Comparison of ENCODE assay signal across 11 cellular contexts in the genomic region with DNA sequence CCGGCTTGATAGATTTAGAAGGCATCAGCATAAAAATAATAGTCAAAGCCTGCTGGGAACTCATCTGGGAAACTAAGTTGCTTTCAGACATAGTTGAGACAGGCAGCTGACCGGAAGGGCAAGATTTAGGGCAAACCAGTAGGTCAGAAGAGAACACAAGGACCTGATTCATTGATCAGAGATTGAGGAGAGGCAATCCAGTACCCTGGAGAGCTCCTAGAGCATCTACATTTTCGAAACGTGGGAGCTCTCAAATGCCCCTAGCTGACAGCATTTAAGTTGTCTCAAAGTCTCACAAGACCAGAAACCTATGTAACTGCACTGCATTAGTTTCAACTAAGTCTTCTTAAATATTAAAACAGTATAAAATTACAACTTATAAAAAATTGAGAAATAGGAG. TPM values are rescaled to one million over a fixed set of nuclear protein-coding genes. Genes with fewer than 3 reads are reported as not detected.
DNase-seq lines count a peak whose midpoint lies in the region; ATAC-seq and TF ChIP-seq lines count a peak whose summit lies in the region.
"Had no signal": no experiment of that assay in that cellular context is flagged by ENCODE, and none has a peak within 500 bp of the region (broad histone marks: within the 10 kb centered on the region; RNA-seq: fewer than 3 reads in every experiment).

No MANE protein-coding gene starts in this region.

- no peaks in the 10 kb centered on the region for H3K79me2 ChIP-seq in SK-N-SH (ENCODE audit: insufficient read depth)

- TF ChIP-seq CTCF in SK-N-SH (IDR thresholded peaks at IDR 0.05) (no peak), neural crest cell (conservative IDR thresholded peaks at IDR 0.05) (no peak), CD14-positive monocyte (IDR thresholded peaks at IDR 0.05) (no peak), type B pancreatic cell (conservative IDR thresholded peaks at IDR 0.05) (no peak)

- no peak for ATAC-seq in SK-N-SH treated with all-trans-retinoic acid at 6 μM for 48 hours
- ATAC-seq in Right ventricle myocardium superior (ENCODE audit: poor library complexity) = no peak

- H3K4me3 Mint-ChIP-seq in neural crest cell (no peak overlapping the region), CD14-positive monocyte (no peak overlapping the region), type B pancreatic cell (no peak overlapping the region)
- H3K4me3 Mint-ChIP-seq: activated naive CD8-positive, alpha-beta T cell had no signal

- POLR2A ChIA-PET in SK-N-SH (lab: Yijun Ruan, JAX) = no interaction called here

- H3K9me3 Mint-ChIP-seq in neural crest cell (no peaks in the 10 kb centered on the region), CD14-positive monocyte (peaks cover 0 to 2% (median 0%) of the 10 kb centered on the region in 7 donors), type B pancreatic cell (no peaks in the 10 kb centered on the region)

- CTCF ChIA-PET in SK-N-SH (lab: Yijun Ruan, JAX) = interaction anchor here (1.0 to 1.8 kb wide), 2 partner anchors 13 to 63 kb away, joined by 3 to 4 read pairs; no protein-coding TSS in a partner anchor

- DNase-seq in SK-N-SH = no peak
- peak; percentile 16 for DNase-seq in OCI-M2 (lab: John Stamatoyannopoulos, UW; ENCODE audit: unreplicated experiment)
- peak; percentile 53 for DNase-seq in ecto neural progenitor cell (ENCODE audit: low spot score)
- DNase-seq in neural crest cell (ENCODE audit: low read depth, low spot score) = peak; percentile 48
- no peak for DNase-seq in CD14-positive monocyte (ENCODE audit: low spot score)
- no peak for DNase-seq in Right ventricle myocardium superior
- no peak for DNase-seq in type B pancreatic cell (ENCODE audit: extremely low spot score, unreplicated experiment)
- DNase-seq: WERI-Rb-1 had no signal

- H3K36me3 Mint-ChIP-seq in neural crest cell (ENCODE audit: low read depth) (no peaks in the 10 kb centered on the region), CD14-positive monocyte (no peaks in the 10 kb centered on the region), type B pancreatic cell (no peaks in the 10 kb centered on the region)
- H3K36me3 Mint-ChIP-seq: activated naive CD8-positive, alpha-beta T cell had no signal

- no peak overlapping the region for H3K4me2 ChIP-seq in SK-N-SH
- H3K4me2 ChIP-seq: smooth muscle cell had no signal

- H3K4me3 ChIP-seq in SK-N-SH (ENCODE audit: low read depth in 2 of 2, low read length in 1 of 2) = no peak overlapping the region
- H3K4me3 ChIP-seq: smooth muscle cell had no signal

- H3K9me2 ChIP-seq in SK-N-SH = no peaks in the 10 kb centered on the region

- H4K20me1 ChIP-seq in SK-N-SH (ENCODE audit: insufficient read depth) = no peaks in the 10 kb centered on the region

- TF ChIP-seq RAD21 in SK-N-SH (IDR thresholded peaks at IDR 0.05; ENCODE audit: low read length) = no peak

- no peaks in the 10 kb centered on the region for H3F3A ChIP-seq in SK-N-SH (replicated peaks; ENCODE audit: insufficient read depth)

- 65% methylated on average over 4 of the region's 4 CpGs for WGBS in SK-N-SH (ENCODE audit: low lambda C conversion rate)

- H2AFZ ChIP-seq in SK-N-SH (ENCODE audit: low read depth) = no peak overlapping the region

- H3K4me1 Mint-ChIP-seq in neural crest cell (peaks cover 3% of the 10 kb centered on the region), CD14-positive monocyte (peaks cover 3% of the 10 kb centered on the region), type B pancreatic cell (ENCODE audit: unreplicated experiment) (no peaks in the 10 kb centered on the region)

- H3K27me3 Mint-ChIP-seq in neural crest cell (ENCODE audit: low read depth) (peaks cover 44% of the 10 kb centered on the region), CD14-positive monocyte (ENCODE audit: low read depth in 3 of 3) (peaks cover 8 to 10% (median 9%) of the 10 kb centered on the region in 3 donors), type B pancreatic cell (peaks cover 19% of the 10 kb centered on the region)

- intact Hi-C loops in CD14-positive monocyte (cut with micrococcal nuclease) (no loop called here), Right ventricle myocardium superior (cut with DNase I) (no loop called here)

- H3K27ac Mint-ChIP-seq in neural crest cell (ENCODE audit: unreplicated experiment) (no peak overlapping the region), CD14-positive monocyte (no peak overlapping the region), type B pancreatic cell (no peak overlapping the region)
- H3K27ac Mint-ChIP-seq: activated naive CD8-positive, alpha-beta T cell had no signal

- H3K27me3 ChIP-seq in SK-N-SH (ENCODE audit: insufficient read depth) = no peaks in the 10 kb centered on the region; the same call in 1 of the 2 replicates

- no peaks in the 10 kb centered on the region for H3K9me3 ChIP-seq in SK-N-SH

- no peaks in the 10 kb centered on the region for H3K36me3 ChIP-seq in SK-N-SH (replicated peaks in 1 of 2; ENCODE audit: control insufficient read depth in 1 of 2, insufficient read depth in 2 of 2, low read length in 1 of 2)
- H3K36me3 ChIP-seq: WERI-Rb-1 had no signal

- H3K9ac ChIP-seq in SK-N-SH = no peak overlapping the region

- no peak overlapping the region for H3K27ac ChIP-seq in SK-N-SH (ENCODE audit: low read depth in 2 of 2, low read length in 1 of 2)
- H3K27ac ChIP-seq: WERI-Rb-1 had no signal

- H3K4me1 ChIP-seq in SK-N-SH (ENCODE audit: control insufficient read depth in 1 of 2, insufficient read depth in 2 of 2, low read depth in 1 of 2, low read length in 1 of 2) = no peaks in the 10 kb centered on the region

- TF ChIP-seq EP300 in SK-N-SH (IDR thresholded peaks at IDR 0.05; ENCODE audit: borderline replicate concordance in 1 of 2, low read depth in 1 of 2, low read length in 1 of 2) = no peak

TF ChIP-seq in SK-N-SH, 30 proteins besides CTCF, POLR2A, EP300 and RAD21:
- no peak for TF ChIP-seq GABPA (IDR thresholded peaks at IDR 0.05; ENCODE audit: low read depth)
- TF ChIP-seq, protein P1, sequence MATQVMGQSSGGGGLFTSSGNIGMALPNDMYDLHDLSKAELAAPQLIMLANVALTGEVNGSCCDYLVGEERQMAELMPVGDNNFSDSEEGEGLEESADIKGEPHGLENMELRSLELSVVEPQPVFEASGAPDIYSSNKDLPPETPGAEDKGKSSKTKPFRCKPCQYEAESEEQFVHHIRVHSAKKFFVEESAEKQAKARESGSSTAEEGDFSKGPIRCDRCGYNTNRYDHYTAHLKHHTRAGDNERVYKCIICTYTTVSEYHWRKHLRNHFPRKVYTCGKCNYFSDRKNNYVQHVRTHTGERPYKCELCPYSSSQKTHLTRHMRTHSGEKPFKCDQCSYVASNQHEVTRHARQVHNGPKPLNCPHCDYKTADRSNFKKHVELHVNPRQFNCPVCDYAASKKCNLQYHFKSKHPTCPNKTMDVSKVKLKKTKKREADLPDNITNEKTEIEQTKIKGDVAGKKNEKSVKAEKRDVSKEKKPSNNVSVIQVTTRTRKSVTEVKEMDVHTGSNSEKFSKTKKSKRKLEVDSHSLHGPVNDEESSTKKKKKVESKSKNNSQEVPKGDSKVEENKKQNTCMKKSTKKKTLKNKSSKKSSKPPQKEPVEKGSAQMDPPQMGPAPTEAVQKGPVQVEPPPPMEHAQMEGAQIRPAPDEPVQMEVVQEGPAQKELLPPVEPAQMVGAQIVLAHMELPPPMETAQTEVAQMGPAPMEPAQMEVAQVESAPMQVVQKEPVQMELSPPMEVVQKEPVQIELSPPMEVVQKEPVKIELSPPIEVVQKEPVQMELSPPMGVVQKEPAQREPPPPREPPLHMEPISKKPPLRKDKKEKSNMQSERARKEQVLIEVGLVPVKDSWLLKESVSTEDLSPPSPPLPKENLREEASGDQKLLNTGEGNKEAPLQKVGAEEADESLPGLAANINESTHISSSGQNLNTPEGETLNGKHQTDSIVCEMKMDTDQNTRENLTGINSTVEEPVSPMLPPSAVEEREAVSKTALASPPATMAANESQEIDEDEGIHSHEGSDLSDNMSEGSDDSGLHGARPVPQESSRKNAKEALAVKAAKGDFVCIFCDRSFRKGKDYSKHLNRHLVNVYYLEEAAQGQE (IDR thresholded peaks at IDR 0.05; ENCODE audit: low read depth, low read length) = peak; percentile 96
TF ChIP-seq in SK-N-SH: peak in this region for 1.

TF ChIP-seq in SK-N-SH treated with all-trans-retinoic acid at 6 μM for 48 hours, 23 proteins besides CTCF, POLR2A, EP300 and RAD21 (continues in another document):
- no peak for TF ChIP-seq ZFP3 (CRISPR knock-in tag; IDR thresholded peaks at IDR 0.05)
- no peak for TF ChIP-seq ZC3H10 (CRISPR knock-in tag; IDR thresholded peaks at IDR 0.05)
- no peak for TF ChIP-seq TOX (CRISPR knock-in tag; IDR thresholded peaks at IDR 0.05; ENCODE audit: borderline replicate concordance)
- TF ChIP-seq ZNF70 (CRISPR knock-in tag; IDR thresholded peaks at IDR 0.05) = no peak
- TF ChIP-seq ZNF565 (CRISPR knock-in tag; conservative IDR thresholded peaks at IDR 0.05; ENCODE audit: low read depth) = no peak
- no peak for TF ChIP-seq ESRRG (CRISPR knock-in tag; IDR thresholded peaks at IDR 0.05)
- TF ChIP-seq, protein P2, sequence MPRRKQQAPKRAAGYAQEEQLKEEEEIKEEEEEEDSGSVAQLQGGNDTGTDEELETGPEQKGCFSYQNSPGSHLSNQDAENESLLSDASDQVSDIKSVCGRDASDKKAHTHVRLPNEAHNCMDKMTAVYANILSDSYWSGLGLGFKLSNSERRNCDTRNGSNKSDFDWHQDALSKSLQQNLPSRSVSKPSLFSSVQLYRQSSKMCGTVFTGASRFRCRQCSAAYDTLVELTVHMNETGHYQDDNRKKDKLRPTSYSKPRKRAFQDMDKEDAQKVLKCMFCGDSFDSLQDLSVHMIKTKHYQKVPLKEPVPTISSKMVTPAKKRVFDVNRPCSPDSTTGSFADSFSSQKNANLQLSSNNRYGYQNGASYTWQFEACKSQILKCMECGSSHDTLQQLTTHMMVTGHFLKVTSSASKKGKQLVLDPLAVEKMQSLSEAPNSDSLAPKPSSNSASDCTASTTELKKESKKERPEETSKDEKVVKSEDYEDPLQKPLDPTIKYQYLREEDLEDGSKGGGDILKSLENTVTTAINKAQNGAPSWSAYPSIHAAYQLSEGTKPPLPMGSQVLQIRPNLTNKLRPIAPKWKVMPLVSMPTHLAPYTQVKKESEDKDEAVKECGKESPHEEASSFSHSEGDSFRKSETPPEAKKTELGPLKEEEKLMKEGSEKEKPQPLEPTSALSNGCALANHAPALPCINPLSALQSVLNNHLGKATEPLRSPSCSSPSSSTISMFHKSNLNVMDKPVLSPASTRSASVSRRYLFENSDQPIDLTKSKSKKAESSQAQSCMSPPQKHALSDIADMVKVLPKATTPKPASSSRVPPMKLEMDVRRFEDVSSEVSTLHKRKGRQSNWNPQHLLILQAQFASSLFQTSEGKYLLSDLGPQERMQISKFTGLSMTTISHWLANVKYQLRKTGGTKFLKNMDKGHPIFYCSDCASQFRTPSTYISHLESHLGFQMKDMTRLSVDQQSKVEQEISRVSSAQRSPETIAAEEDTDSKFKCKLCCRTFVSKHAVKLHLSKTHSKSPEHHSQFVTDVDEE (CRISPR knock-in tag; IDR thresholded peaks at IDR 0.05) = no peak

RNA-seq across cellular contexts. Expression of a gene that starts 22.9 kb away (rescaled TPM):
- polyA plus RNA-seq in SK-N-SH (2012; rRNA removed) = 11.9 and 15.3 TPM in 2 replicates
- polyA plus RNA-seq in SK-N-SH (2012; cell fraction: cytosol; rRNA removed) = 16.1 and 16.2 TPM in 2 replicates
- 6.3 and 12.7 TPM in 2 replicates for polyA plus RNA-seq in SK-N-SH (2012; cell fraction: nucleus; rRNA removed)
- 77.1 and 83.5 TPM in 2 replicates for total RNA-seq in neural crest cell
- polyA plus RNA-seq in CD14-positive monocyte = 10 to 100 TPM; 32.5 to 56.3 TPM
- 8.1 TPM for total RNA-seq in Right ventricle myocardium superior
- 39.4 and 67.8 TPM in 2 replicates for total RNA-seq in type B pancreatic cell (ENCODE audit: low replicate concordance)

Comparison
In these comparisons a context has a peak if more than half of its experiments do, and no peak if none do; other contexts are left out.
1. DNase-seq: peak in OCI-M2 (single experiment), ecto neural progenitor cell (single experiment) and neural crest cell (single experiment); none in SK-N-SH (single experiment), CD14-positive monocyte (single experiment), Right ventricle myocardium superior (single experiment) and type B pancreatic cell (single experiment).